Comparison of ENCODE assay signal across 8 cellular contexts in genomic region chr18:58438161-58438983, GRCh38.
A peak's percentile ranks its signal among the peaks of the same experiment; 100 is the strongest.
DNase-seq lines count a peak whose midpoint lies in the region; ATAC-seq and TF ChIP-seq lines count a peak whose summit lies in the region.

No MANE protein-coding gene starts in this region.

- H3K4me3 Mint-ChIP-seq in activated naive CD8-positive, alpha-beta T cell treated with anti-CD3 and anti-CD28 coated beads, Interleukin-2, amount 10 ng/mL, durations not matched to agents 7 days and 5 days = peak overlapping the region; percentile 82
- peak overlapping the region; percentile 64 for H3K4me3 Mint-ChIP-seq in memory B cell

- H3K27me3 Mint-ChIP-seq in activated naive CD8-positive, alpha-beta T cell treated with anti-CD3 and anti-CD28 coated beads, Interleukin-2, amount 10 ng/mL, durations not matched to agents 7 days and 5 days = peaks cover 10% of the 10 kb centered on the region
- no peaks in the 10 kb centered on the region for H3K27me3 Mint-ChIP-seq in memory B cell

- H3K4me3 ChIP-seq in BE2C (ENCODE audit: low read depth, low read length) = no peak overlapping the region

- DNase-seq in stimulated activated CD4-positive, alpha-beta T cell treated with anti-CD3 and anti-CD28 coated beads, Interleukin-15, amount 100 ng/mL, for 24 hours = peak; percentile 6
- no peak for DNase-seq in stimulated activated CD4-positive, alpha-beta T cell treated with anti-CD3 and anti-CD28 coated beads, Interleukin-4, amount 100 ng/mL, for 1 hour
- DNase-seq in activated naive CD8-positive, alpha-beta T cell treated with anti-CD3 and anti-CD28 coated beads, Interleukin-2, amount 10 ng/mL, durations not matched to agents 7 days and 5 days = no peak
- DNase-seq in memory B cell (ENCODE audit: low spot score in 2 of 2) (no peak), NCI-H2107 (lab: John Stamatoyannopoulos, UW) (no peak), BE2C (no peak)

- TF ChIP-seq CTCF in BE2C (IDR thresholded peaks at IDR 0.05; ENCODE audit: low read depth, low read length) = no peak

- no peaks in the 10 kb centered on the region for H3K36me3 ChIP-seq in BE2C

- no peaks in the 10 kb centered on the region for H3K4me1 ChIP-seq in BE2C

- H3K4me1 Mint-ChIP-seq in activated naive CD8-positive, alpha-beta T cell treated with anti-CD3 and anti-CD28 coated beads, Interleukin-2, amount 10 ng/mL, durations not matched to agents 7 days and 5 days = peaks cover 10% of the 10 kb centered on the region
- H3K4me1 Mint-ChIP-seq in memory B cell = peaks cover 13% of the 10 kb centered on the region

- ATAC-seq in activated naive CD8-positive, alpha-beta T cell treated with anti-CD3 and anti-CD28 coated beads, Interleukin-2, amount 10 ng/mL, durations not matched to agents 7 days and 5 days (ENCODE audit: low read depth) = peak; percentile 71
- ATAC-seq in memory B cell (ENCODE audit: low read depth) (peak; percentile 53), GM21360 (IDR thresholded peaks at IDR 0.05; ENCODE audit: unreplicated experiment) (no peak), HG02759 (IDR thresholded peaks at IDR 0.05; ENCODE audit: unreplicated experiment) (no peak)

- H3K9me3 Mint-ChIP-seq in activated naive CD8-positive, alpha-beta T cell treated with anti-CD3 and anti-CD28 coated beads, Interleukin-2, amount 10 ng/mL, durations not matched to agents 7 days and 5 days = no peaks in the 10 kb centered on the region
- H3K9me3 Mint-ChIP-seq in memory B cell = no peaks in the 10 kb centered on the region

- H3K27me3 ChIP-seq in BE2C = no peaks in the 10 kb centered on the region

- POLR2A ChIA-PET in activated naive CD8-positive, alpha-beta T cell treated with anti-CD3 and anti-CD28 coated beads, Interleukin-2, amount 10 ng/mL, durations not matched to agents 7 days and 5 days (lab: Charles Lee) = no interaction called here

- peaks cover 2% of the 10 kb centered on the region for H3K36me3 Mint-ChIP-seq in activated naive CD8-positive, alpha-beta T cell treated with anti-CD3 and anti-CD28 coated beads, Interleukin-2, amount 10 ng/mL, durations not matched to agents 7 days and 5 days
- H3K36me3 Mint-ChIP-seq in memory B cell = no peaks in the 10 kb centered on the region

- peak overlapping the region; percentile 89 for H3K27ac Mint-ChIP-seq in activated naive CD8-positive, alpha-beta T cell treated with anti-CD3 and anti-CD28 coated beads, Interleukin-2, amount 10 ng/mL, durations not matched to agents 7 days and 5 days
- H3K27ac Mint-ChIP-seq in memory B cell = peak overlapping the region; percentile 43

- H3K9me3 ChIP-seq in BE2C = no peaks in the 10 kb centered on the region

Comparison
In these comparisons a context has a peak if more than half of its experiments do, and no peak if none do; other contexts are left out.
1. ATAC-seq: peak in activated naive CD8-positive, alpha-beta T cell treated with anti-CD3 and anti-CD28 coated beads, Interleukin-2, amount 10 ng/mL, durations not matched to agents 7 days and 5 days (single experiment) and memory B cell (single experiment); none in GM21360 (single experiment) and HG02759 (single experiment).